In genomic region chr4:72494156-72494555, GRCh38 we compare ENCODE assay signal across 7 cellular contexts.
"Had no signal": no experiment of that assay in that cellular context is flagged by ENCODE, and none has a peak within 500 bp of the region (broad histone marks: within the 10 kb centered on the region; RNA-seq: fewer than 3 reads in every experiment).

No MANE protein-coding gene starts in this region.

- H3K27ac ChIP-seq: HL-60, KMS-11 had no signal

- DNase-seq: IMR-90, Karpas-422, KBM-7, KG1 had no signal

- H3K9ac ChIP-seq: KMS-11 had no signal

- FAIRE-seq: HTR-8/SVneo had no signal

- H3K4me2 ChIP-seq: KMS-11 had no signal
